ENCODE assay signal across 13 cellular contexts in genomic region chr11:133787379-133788103, GRCh38. TPM values are rescaled to one million over a fixed set of nuclear protein-coding genes. Genes with fewer than 3 reads are reported as not detected.
A peak's percentile ranks its signal among the peaks of the same experiment; 100 is the strongest.
DNase-seq lines count a peak whose midpoint lies in the region; ATAC-seq, FAIRE-seq and TF ChIP-seq lines count a peak whose summit lies in the region.
"Had no signal": no experiment of that assay in that cellular context is flagged by ENCODE, and none has a peak within 500 bp of the region (broad histone marks: within the 10 kb centered on the region; RNA-seq: fewer than 3 reads in every experiment).

No MANE protein-coding gene starts in this region.

- H3K4ac ChIP-seq in H1 (replicated peaks; ENCODE audit: insufficient read length, low read depth, low read length) (no peak overlapping the region), mesendoderm (ENCODE audit: low read depth, low read length) (no peak overlapping the region)

- H3K27ac ChIP-seq in H1 (ENCODE audit: low read depth, low read length) (no peak overlapping the region), mesendoderm (ENCODE audit: low read depth, low read length) (no peak overlapping the region), thyroid gland (no peak overlapping the region)

- peaks cover 2% of the 10 kb centered on the region; the same call in 1 of the 2 replicates for H3K23me2 ChIP-seq in H1 (ENCODE audit: low read depth, low read length)

- H3K4me3 ChIP-seq in H1 (ENCODE audit: extremely low read depth in 1 of 4, insufficient read depth in 2 of 4, low read depth in 3 of 4, low read length in 4 of 4) (peak overlapping the region; percentile 14 to 50 (median 32); a peak in 4 of 8 replicates), mesendoderm (ENCODE audit: low read length) (peak overlapping the region; percentile 29), thyroid gland (replicated peaks in 1 of 3) (no peak overlapping the region), MG63 (no peak overlapping the region)

- H2AK5ac ChIP-seq in H1 (ENCODE audit: low read depth, low read length) (no peak overlapping the region), mesendoderm (ENCODE audit: low read length) (no peak overlapping the region)

- peak overlapping the region; percentile 85 for H4K91ac ChIP-seq in H1 (replicated peaks; ENCODE audit: insufficient read length, low read length)

- H2BK120ac ChIP-seq in H1 (replicated peaks; ENCODE audit: low read depth, low read length) (peak overlapping the region; percentile 21), mesendoderm (ENCODE audit: low read depth, low read length) (no peak overlapping the region)

- H2BK12ac ChIP-seq in H1 (ENCODE audit: low read depth, low read length), result peak overlapping the region; percentile 44; the same call in 1 of the 2 replicates

- H3K9ac ChIP-seq in H1 (replicated peaks in 1 of 4; ENCODE audit: extremely low read depth in 1 of 4, low read depth in 3 of 4, low read length in 3 of 4) (no peak overlapping the region), mesendoderm (ENCODE audit: low read length) (peak overlapping the region; percentile 69)

- intact Hi-C loops in thyroid gland (cut with DNase I), result no loop called here

- H3K79me1 ChIP-seq in H1 (ENCODE audit: low read depth, low read length) (no peaks in the 10 kb centered on the region), mesendoderm (ENCODE audit: low read length) (no peaks in the 10 kb centered on the region)

- TF ChIP-seq CTCF in H1 (IDR thresholded peaks at IDR 0.05; ENCODE audit: control extremely low read depth in 1 of 3, insufficient read depth in 1 of 3, low read depth in 1 of 3, low read length in 3 of 3) (no peak), thyroid gland (IDR thresholded peaks at IDR 0.05) (no peak)

- no peak overlapping the region; the same call in 1 of the 2 replicates for H3K18ac ChIP-seq in H1 (ENCODE audit: extremely low read depth, low read length)
- peak overlapping the region; percentile 20 for H3K18ac ChIP-seq in mesendoderm (ENCODE audit: low read length)

- H2BK20ac ChIP-seq in H1 (ENCODE audit: low read length), result no peak overlapping the region

- no peak for TF ChIP-seq POLR2A in H1 (IDR thresholded peaks at IDR 0.05; ENCODE audit: control extremely low read depth in 1 of 2, low read depth in 2 of 2, low read length in 2 of 2)
- no peak for TF ChIP-seq POLR2A in thyroid gland (IDR thresholded peaks at IDR 0.05)

- POLR2A ChIA-PET in H1 (lab: Charles Lee; ENCODE audit: partially characterized antibody), result interaction anchor here (0.6 kb wide), 1 partner anchor 251 kb away, joined by 3 read pairs; no protein-coding TSS in a partner anchor

- TF ChIP-seq RAD21 in H1 (IDR thresholded peaks at IDR 0.05 in 1 of 2, conservative IDR thresholded peaks at IDR 0.05 in 1 of 2; ENCODE audit: low read depth in 2 of 2, low read length in 2 of 2), result no peak; a peak in 1 of 4 replicates

- H2BK15ac ChIP-seq in H1 (ENCODE audit: low read length) (no peak overlapping the region), mesendoderm (replicated peaks; ENCODE audit: low read depth) (no peak overlapping the region)

- no peak for ATAC-seq in HG02884 (IDR thresholded peaks at IDR 0.05; ENCODE audit: unreplicated experiment)

- no peak overlapping the region for H4K5ac ChIP-seq in H1 (ENCODE audit: insufficient read length, low read depth, low read length)
- no peak overlapping the region for H4K5ac ChIP-seq in mesendoderm (ENCODE audit: low read length)

- no peaks in the 10 kb centered on the region for H4K20me1 ChIP-seq in H1 (replicated peaks in 1 of 2; ENCODE audit: control insufficient read depth in 1 of 2, insufficient read depth in 2 of 2, low read length in 2 of 2)

- peak; percentile 7 for DNase-seq in activated CD4-positive, alpha-beta T cell treated with anti-CD3 and anti-CD28 coated beads for 48 hours
- no peak for DNase-seq in activated CD4-positive, alpha-beta T cell treated with anti-CD3 and anti-CD28 coated beads for 1 hour
- peak in 1 of 2 experiments; percentile 82 for DNase-seq in H1 (ENCODE audit: low read depth in 1 of 2, low spot score in 2 of 2)
- peak; percentile 79 for DNase-seq in mesendoderm
- peak; percentile 12 to 26 for DNase-seq in thyroid gland
- DNase-seq in MG63, result no peak
- no peak for DNase-seq in glomerular visceral epithelial cell (ENCODE audit: extremely low spot score)
- DNase-seq: activated T-cell treated with anti-CD3 and anti-CD28 coated beads, Interleukin-2, amount 50 U/mL, for 1 hour; cerebellar nuclear complex; EL; GOT3; stimulated activated naive CD4-positive, alpha-beta T cell treated with Interleukin-2 at 50 U/mL for 16 hours had no signal

- WGBS in H1 (ENCODE audit: extremely low coverage in 1 of 2, insufficient coverage in 1 of 2, insufficient read length in 1 of 2, insufficient replicate concordance in 2 of 2, low coverage in 1 of 2, low lambda C conversion rate in 2 of 2, missing lambda C conversion rate in 1 of 2), 2 experiments, result 22% methylated on average over 24 of the region's 45 CpGs; no CpG with 5 or more reads in 1 of the 2 experiments
- WGBS in mesendoderm (ENCODE audit: extremely low coverage, insufficient coverage, low lambda C conversion rate), result no CpG with 5 or more reads among the region's 45 CpGs
- WGBS in thyroid gland, 2 donors, result 13 to 14% methylated on average over 25 to 34 of the region's 45 CpGs

- H3K14ac ChIP-seq in H1 (ENCODE audit: insufficient read length), result no peak overlapping the region

- H3K36me3 ChIP-seq in H1 (ENCODE audit: control insufficient read depth in 2 of 4, insufficient read depth in 4 of 4, low read length in 3 of 4) (no peaks in the 10 kb centered on the region), mesendoderm (ENCODE audit: control insufficient read depth, insufficient read depth, low read length) (no peaks in the 10 kb centered on the region), thyroid gland (no peaks in the 10 kb centered on the region), MG63 (no peaks in the 10 kb centered on the region)

- no peaks in the 10 kb centered on the region for H3K9me3 ChIP-seq in H1 (ENCODE audit: insufficient read depth in 2 of 2, low read depth in 1 of 2, low read length in 1 of 2)
- no peaks in the 10 kb centered on the region for H3K9me3 ChIP-seq in thyroid gland
- H3K9me3 ChIP-seq in MG63, result no peaks in the 10 kb centered on the region

- TF ChIP-seq EP300 in H1 (IDR thresholded peaks at IDR 0.05; ENCODE audit: borderline replicate concordance in 1 of 2, low read depth in 2 of 2, low read length in 2 of 2), result no peak

- H4K8ac ChIP-seq in H1 (ENCODE audit: extremely low read depth, insufficient read depth, low read length) (peak overlapping the region; percentile 39; the same call in 1 of the 2 replicates), mesendoderm (ENCODE audit: low read depth, low read length) (no peak overlapping the region)

- H3K79me2 ChIP-seq in H1 (ENCODE audit: control insufficient read depth in 1 of 2, insufficient read depth in 2 of 2, low read length in 2 of 2), result no peaks in the 10 kb centered on the region
- H3K79me2 ChIP-seq in mesendoderm (ENCODE audit: control insufficient read depth, insufficient read depth, low read length), result no peaks in the 10 kb centered on the region

- H3K4me1 ChIP-seq in H1 (replicated peaks in 1 of 4; ENCODE audit: control insufficient read depth in 3 of 4, insufficient read depth in 4 of 4, low read length in 3 of 4), result peaks cover 0 to 7% (median 2%) of the 10 kb centered on the region in 4 experiments; a peak in 3 of 7 replicates
- no peaks in the 10 kb centered on the region for H3K4me1 ChIP-seq in mesendoderm (ENCODE audit: control insufficient read depth, low read depth, low read length)
- H3K4me1 ChIP-seq in thyroid gland, result no peaks in the 10 kb centered on the region

- CTCF ChIA-PET in H1 (lab: Charles Lee; ENCODE audit: partially characterized antibody), result interaction anchor here (0.6 to 1.6 kb wide), 7 partner anchors 22 to 212 kb away, joined by 3 to 7 read pairs (median 4); no protein-coding TSS in a partner anchor

- H3K56ac ChIP-seq in H1 (replicated peaks; ENCODE audit: insufficient read length, low read depth, low read length) (no peak overlapping the region), mesendoderm (ENCODE audit: low read length) (peak overlapping the region; percentile 80)

- peak overlapping the region; percentile 82 for H2AFZ ChIP-seq in H1 (ENCODE audit: low read length)

- H2BK5ac ChIP-seq in H1 (ENCODE audit: low read depth, low read length) (no peak overlapping the region), mesendoderm (ENCODE audit: low read length) (no peak overlapping the region)

- no peak overlapping the region for H3K23ac ChIP-seq in H1 (ENCODE audit: insufficient read length)
- H3K23ac ChIP-seq in mesendoderm (ENCODE audit: low read length), result peak overlapping the region; percentile 57

- peaks cover 0 to 19% (median 12%) of the 10 kb centered on the region in 4 experiments; a peak in 6 of 7 replicates for H3K27me3 ChIP-seq in H1 (replicated peaks in 1 of 4; ENCODE audit: control insufficient read depth in 3 of 4, extremely low read depth in 1 of 4, insufficient read depth in 3 of 4, low read length in 3 of 4)
- no peaks in the 10 kb centered on the region for H3K27me3 ChIP-seq in mesendoderm (ENCODE audit: insufficient read depth, low read length, poor library complexity)
- H3K27me3 ChIP-seq in thyroid gland, result peaks cover 3% of the 10 kb centered on the region
- H3K27me3 ChIP-seq in MG63, result 0 out of 2 replicates have a peak, but pooled peaks cover 3% of the 10 kb centered on the region

- H3K4me2 ChIP-seq in H1 (ENCODE audit: insufficient read depth in 1 of 2, low read depth in 2 of 2, low read length in 2 of 2) (peak overlapping the region; percentile 71 to 73), mesendoderm (ENCODE audit: low read length) (peak overlapping the region; percentile 82)

- no peak for FAIRE-seq in H1 (lab: Jason Lieb, UNC)

TF ChIP-seq in H1, 55 proteins besides CTCF, POLR2A, EP300 and RAD21 (continues in another document):
- no peak for TF ChIP-seq TEAD4 (IDR thresholded peaks at IDR 0.05; ENCODE audit: low read depth, low read length)
- TF ChIP-seq BACH1 (IDR thresholded peaks at IDR 0.05; ENCODE audit: low read length), result no peak
- no peak for TF ChIP-seq SP4 (IDR thresholded peaks at IDR 0.05; ENCODE audit: low read length)
- TF ChIP-seq CBX5 (IDR thresholded peaks at IDR 0.05; ENCODE audit: low read depth, low read length), result no peak

RNA-seq across cellular contexts. Expression of gene SPATA19, which starts 57.8 kb away (rescaled TPM):
- total RNA-seq in H1 (2021; fragmentation: NEBNext Ultra II Directional; extraction: Animal tissue kit (Norgen Biotek cat#: 25700)), result not detected in 2 replicates
- not detected in 2 replicates for polyA plus RNA-seq in H1 (2011; rRNA removed)
- polyA plus RNA-seq in H1 (2011; cell fraction: cytosol; rRNA removed), result not detected
- not detected for polyA plus RNA-seq in H1 (2011; cell fraction: nucleus; rRNA removed)
- not detected in 4 replicates for polyA plus RNA-seq in H1 (2012, experiment 1 of 2)
- polyA plus RNA-seq in H1 (2012, experiment 2 of 2), result not detected
- polyA plus RNA-seq in H1 (2013, experiment 1 of 2), result not detected
- not detected for polyA plus RNA-seq in H1 (2013, experiment 2 of 2)
- not detected in 2 replicates for polyA minus RNA-seq in H1 (2011; rRNA and poly(A)+ RNA removed)
- not detected for polyA minus RNA-seq in H1 (2011; cell fraction: cytosol; rRNA and poly(A)+ RNA removed)
- polyA minus RNA-seq in H1 (2011; cell fraction: nucleus; rRNA and poly(A)+ RNA removed), result not detected
- polyA plus RNA-seq in mesendoderm (2013, experiment 1 of 2), result not detected
- not detected for polyA plus RNA-seq in mesendoderm (2013, experiment 2 of 2)
- under 1 TPM in 1 of 4 donors, not detected in 3; 0.94 TPM for total RNA-seq in thyroid gland
- not detected in 2 replicates for total RNA-seq in MG63 (2014; rRNA removed; shearing (Covaris generic); ENCODE audit: low replicate concordance)

Comparison
In these comparisons a context has a peak if more than half of its experiments do, and no peak if none do; other contexts are left out.
1. DNase-seq: peak in activated CD4-positive, alpha-beta T cell treated with anti-CD3 and anti-CD28 coated beads for 48 hours (single experiment), mesendoderm (single experiment) and thyroid gland (2 of 2); none in activated CD4-positive, alpha-beta T cell treated with anti-CD3 and anti-CD28 coated beads for 1 hour (single experiment), MG63 (single experiment) and glomerular visceral epithelial cell (single experiment).
2. H3K4me3 ChIP-seq: peak in H1 (4 of 4) and mesendoderm (single experiment); none in thyroid gland (0 of 3) and MG63 (single experiment).